Comparison of ENCODE assay signal across 8 cellular contexts in genomic region chr11:119067371-119068222, GRCh38. TPM values are rescaled to one million over a fixed set of nuclear protein-coding genes. Genes with fewer than 3 reads are reported as not detected.
DNase-seq lines count a peak whose midpoint lies in the region; ATAC-seq and TF ChIP-seq lines count a peak whose summit lies in the region.

TSS of gene VPS11 (plus strand) at chr11:119067818. CDS start at chr11:119067824, 6 bp downstream.

- peaks cover 14% of the 10 kb centered on the region for H3K36me3 Mint-ChIP-seq in T-helper 2 cell treated with Interferon-gamma antibody and Interleukin-4, amounts not matched to agents 5 μg/mL and 100 μg/mL, for 36 hours (ENCODE audit: low read depth)

- intact Hi-C loops in ascending aorta (cut with DNase I) (loop anchor here (1.0 to 5.0 kb wide), 4 partner anchors 10 to 69 kb away; partner anchors contain the start of genes CENATAC, HINFP, HMBS and HYOU1), right cardiac atrium (cut with DNase I) (no loop called here), vagina (cut with DNase I) (no loop called here)

- no peaks in the 10 kb centered on the region for H3K27me3 ChIP-seq in ascending aorta
- no peaks in the 10 kb centered on the region for H3K27me3 ChIP-seq in right cardiac atrium (ENCODE audit: control insufficient read depth, insufficient read depth)
- no peaks in the 10 kb centered on the region for H3K27me3 ChIP-seq in vagina

- peak; percentile 81 to 88 for DNase-seq in NCI-H1930 (lab: John Stamatoyannopoulos, UW)
- peak; percentile 99 for DNase-seq in T-helper 2 cell treated with Interferon-gamma antibody and Interleukin-4, amounts not matched to agents 5 μg/mL and 100 μg/mL, for 36 hours (ENCODE audit: low spot score)
- peak; percentile 89 to 99 for DNase-seq in ascending aorta (ENCODE audit: low spot score in 2 of 2)
- peak; percentile 98 to 99 (median 99) for DNase-seq in right cardiac atrium
- DNase-seq in putamen (ENCODE audit: low spot score), result peak; percentile 96
- peak in 1 of 2 donors; percentile 97 for DNase-seq in vagina (ENCODE audit: extremely low spot score in 2 of 2)

- peak within 1 kb of the TSS; percentile 99 for H3K4me3 Mint-ChIP-seq in T-helper 2 cell treated with Interferon-gamma antibody and Interleukin-4, amounts not matched to agents 5 μg/mL and 100 μg/mL, for 36 hours

- WGBS in right cardiac atrium, result under 1% methylated on average over 49 of the region's 49 CpGs

- H3K9me3 Mint-ChIP-seq in T-helper 2 cell treated with Interferon-gamma antibody and Interleukin-4, amounts not matched to agents 5 μg/mL and 100 μg/mL, for 36 hours, result no peaks in the 10 kb centered on the region

- ATAC-seq in GM18499 (IDR thresholded peaks at IDR 0.05; ENCODE audit: insufficient read depth, unreplicated experiment), result peak; percentile 75
- peak; percentile 85 for ATAC-seq in HG02938 (IDR thresholded peaks at IDR 0.05; ENCODE audit: unreplicated experiment)
- peak; percentile 98 for ATAC-seq in right cardiac atrium

- peaks cover 22% of the 10 kb centered on the region for H3K4me1 Mint-ChIP-seq in T-helper 2 cell treated with Interferon-gamma antibody and Interleukin-4, amounts not matched to agents 5 μg/mL and 100 μg/mL, for 36 hours (ENCODE audit: low read depth)

- H3K4me1 ChIP-seq in ascending aorta (peaks cover 10 to 28% of the 10 kb centered on the region in 2 donors), right cardiac atrium (ENCODE audit: control insufficient read depth, insufficient read depth, low read length) (peaks cover 3% of the 10 kb centered on the region), vagina (peaks cover 36% of the 10 kb centered on the region)

- peak within 1 kb of the TSS; percentile 94 for H3K27ac Mint-ChIP-seq in T-helper 2 cell treated with Interferon-gamma antibody and Interleukin-4, amounts not matched to agents 5 μg/mL and 100 μg/mL, for 36 hours

- H3K27ac ChIP-seq in ascending aorta, result peak within 1 kb of the TSS; percentile 89 to 91
- peak within 1 kb of the TSS; percentile 84 for H3K27ac ChIP-seq in right cardiac atrium (ENCODE audit: low read length)
- H3K27ac ChIP-seq in vagina, result peak within 1 kb of the TSS; percentile 91

- peak within 1 kb of the TSS; percentile 82 to 97 for H3K4me3 ChIP-seq in ascending aorta
- H3K4me3 ChIP-seq in right cardiac atrium (ENCODE audit: low read length), result peak within 1 kb of the TSS; percentile 96
- H3K4me3 ChIP-seq in vagina, result peak within 1 kb of the TSS; percentile 86 to 95

- TF ChIP-seq CTCF in ascending aorta (IDR thresholded peaks at IDR 0.05) (no peak), vagina (IDR thresholded peaks at IDR 0.05) (peak in 1 of 3 experiments; percentile 29)

- H3K36me3 ChIP-seq in ascending aorta, result peaks cover 21 to 23% of the 10 kb centered on the region in 2 donors
- peaks cover 3 to 26% of the 10 kb centered on the region in 2 donors for H3K36me3 ChIP-seq in vagina

- H3K9me3 ChIP-seq in ascending aorta (no peaks in the 10 kb centered on the region), right cardiac atrium (ENCODE audit: control insufficient read depth, low read length) (no peaks in the 10 kb centered on the region), vagina (no peaks in the 10 kb centered on the region)

- H3K27me3 Mint-ChIP-seq in T-helper 2 cell treated with Interferon-gamma antibody and Interleukin-4, amounts not matched to agents 5 μg/mL and 100 μg/mL, for 36 hours (ENCODE audit: low read depth), result no peaks in the 10 kb centered on the region

- no peak for TF ChIP-seq POLR2A in vagina (IDR thresholded peaks at IDR 0.05)

RNA-seq across cellular contexts. Expression of gene VPS11, which starts in this region (rescaled TPM):
- total RNA-seq in ascending aorta (23.4 TPM), right cardiac atrium (10 to 100 TPM; 20.4 to 23.7 (median 21.5) TPM), vagina (56.0 TPM)
- 23.5 TPM for polyA plus RNA-seq in right cardiac atrium
